11 cellular contexts compared by ENCODE assay signal in genomic region chr6:35494161-35494563, GRCh38. TPM values are rescaled to one million over a fixed set of nuclear protein-coding genes. Genes with fewer than 3 reads are reported as not detected.
A peak's percentile ranks its signal among the peaks of the same experiment; 100 is the strongest.
DNase-seq lines count a peak whose midpoint lies in the region; ATAC-seq and TF ChIP-seq lines count a peak whose summit lies in the region.
"Had no signal": no experiment of that assay in that cellular context is flagged by ENCODE, and none has a peak within 500 bp of the region (broad histone marks: within the 10 kb centered on the region; RNA-seq: fewer than 3 reads in every experiment).

No MANE protein-coding gene starts in this region.

- H3K36me3 ChIP-seq in cardiac muscle cell, result no peaks in the 10 kb centered on the region
- no peaks in the 10 kb centered on the region for H3K36me3 ChIP-seq in heart left ventricle
- H3K36me3 ChIP-seq in adipocyte (ENCODE audit: control insufficient read depth, insufficient read depth, low read length, severe bottlenecking), result no peaks in the 10 kb centered on the region
- no peaks in the 10 kb centered on the region for H3K36me3 ChIP-seq in lower lobe of right lung
- no peaks in the 10 kb centered on the region for H3K36me3 ChIP-seq in transverse colon

- no peaks in the 10 kb centered on the region for H3K27me3 ChIP-seq in cardiac muscle cell
- peaks cover 0 to 40% (median 0%) of the 10 kb centered on the region in 9 donors for H3K27me3 ChIP-seq in heart left ventricle
- H3K27me3 ChIP-seq in adipocyte (replicated peaks; ENCODE audit: control insufficient read depth, insufficient read depth, low read length), result no peaks in the 10 kb centered on the region
- H3K27me3 ChIP-seq in lower lobe of right lung (ENCODE audit: low read depth), result peaks cover 14% of the 10 kb centered on the region
- peaks cover 11% of the 10 kb centered on the region for H3K27me3 ChIP-seq in transverse colon

- peak overlapping the region; percentile 35 for H3K9ac ChIP-seq in adipocyte (ENCODE audit: low read length)

- in situ Hi-C loops in transverse colon (cut with MboI; ENCODE audit: low pct_ligation_motif_present in 1 of 4, low pct_unique_long_range_greater_than_20kb in 1 of 4, low sequenced_read_pairs in 3 of 4), result no loop called here

- DNase-seq in cardiac muscle cell (ENCODE audit: low read depth in 1 of 2, low spot score in 1 of 2) (peak in 1 of 2 donors; percentile 52), heart left ventricle (no peak), adipocyte (ENCODE audit: low read depth) (peak; percentile 39), lower lobe of right lung (no peak), transverse colon (no peak)
- DNase-seq: activated T-cell treated with anti-CD3 and anti-CD28 coated beads, Interleukin-2, amount 50 U/mL, for 1 hour; effector memory CD4-positive, alpha-beta T cell had no signal

- WGBS in heart left ventricle, 4 donors, result 3 to 7% (median 5%) methylated on average over 4 of the region's 4 CpGs
- WGBS in transverse colon (ENCODE audit: low coverage in 1 of 2), 2 donors, result 10% methylated on average over 4 of the region's 4 CpGs; no CpG with 5 or more reads in 1 of the 2 donors

- H3K4me1 ChIP-seq in cardiac muscle cell (ENCODE audit: low read depth), result peaks cover 61% of the 10 kb centered on the region
- peaks cover 0 to 84% (median 57%) of the 10 kb centered on the region in 12 donors for H3K4me1 ChIP-seq in heart left ventricle
- H3K4me1 ChIP-seq in adipocyte (ENCODE audit: control insufficient read depth, insufficient read depth, low read length), result peaks cover 34% of the 10 kb centered on the region
- peaks cover 73% of the 10 kb centered on the region for H3K4me1 ChIP-seq in lower lobe of right lung
- peaks cover 26 to 75% (median 66%) of the 10 kb centered on the region in 4 donors for H3K4me1 ChIP-seq in transverse colon

- TF ChIP-seq EP300 in transverse colon (IDR thresholded peaks at IDR 0.05; ENCODE audit: low read depth), result no peak

- TF ChIP-seq CTCF in cardiac muscle cell (IDR thresholded peaks at IDR 0.05; ENCODE audit: low read depth, low read length) (no peak), heart left ventricle (IDR thresholded peaks at IDR 0.05) (no peak), lower lobe of right lung (IDR thresholded peaks at IDR 0.05) (no peak), transverse colon (IDR thresholded peaks at IDR 0.05) (no peak)

- TF ChIP-seq POLR2A in heart left ventricle (IDR thresholded peaks at IDR 0.05) (no peak), transverse colon (IDR thresholded peaks at IDR 0.05) (no peak)

- ATAC-seq in heart left ventricle (no peak), lower lobe of right lung (no peak), HG03521 (IDR thresholded peaks at IDR 0.05; ENCODE audit: unreplicated experiment) (no peak), GM19397 (IDR thresholded peaks at IDR 0.05; ENCODE audit: unreplicated experiment) (no peak), GM19328 (IDR thresholded peaks at IDR 0.05; ENCODE audit: unreplicated experiment) (no peak)

- H3K27ac ChIP-seq in cardiac muscle cell (peak overlapping the region; percentile 98), heart left ventricle (peak overlapping the region in 5 of 12 donors; percentile 30 to 100 (median 39)), lower lobe of right lung (peak overlapping the region; percentile 24), transverse colon (peak overlapping the region; percentile 94 to 99 (median 98))
- H3K27ac ChIP-seq: SK-N-MC had no signal

- no peak overlapping the region for H3K4me3 ChIP-seq in cardiac muscle cell
- peak overlapping the region in 5 of 12 donors; percentile 1 to 30 (median 19) for H3K4me3 ChIP-seq in heart left ventricle
- H3K4me3 ChIP-seq in adipocyte (ENCODE audit: low read length), result peak overlapping the region; percentile 56
- no peak overlapping the region for H3K4me3 ChIP-seq in lower lobe of right lung
- peak overlapping the region in 3 of 4 donors; percentile 6 to 95 (median 12) for H3K4me3 ChIP-seq in transverse colon
- H3K4me3 ChIP-seq: SK-N-MC had no signal

- no peaks in the 10 kb centered on the region for H3K9me3 ChIP-seq in cardiac muscle cell (ENCODE audit: low read depth)
- no peaks in the 10 kb centered on the region for H3K9me3 ChIP-seq in heart left ventricle
- no peaks in the 10 kb centered on the region for H3K9me3 ChIP-seq in adipocyte (ENCODE audit: control insufficient read depth, low read length)
- no peaks in the 10 kb centered on the region for H3K9me3 ChIP-seq in lower lobe of right lung
- H3K9me3 ChIP-seq in transverse colon, result no peaks in the 10 kb centered on the region

- intact Hi-C loops in heart left ventricle (cut with DNase I), result no loop called here
- intact Hi-C loops in lower lobe of right lung (cut with DNase I), result no loop called here
- intact Hi-C loops in transverse colon (cut with DNase I; ENCODE audit: low total_unique reads), result no loop called here

RNA-seq across cellular contexts. Expression of gene TEAD3, which starts 2.7 kb away (rescaled TPM):
- total RNA-seq in cardiac muscle cell (65.2 and 98.6 TPM in 2 replicates), heart left ventricle (10 to 100 TPM; 25.8 to 54.3 (median 37.1) TPM), lower lobe of right lung (17.0 TPM), transverse colon (10 to 100 TPM; 23.0 to 67.7 (median 25.3) TPM)
- polyA plus RNA-seq in cardiac muscle cell (64.0 and 78.3 TPM in 2 replicates), heart left ventricle (10 to 100 TPM; 26.6 to 34.1 TPM)

RNA-seq across cellular contexts. Expression of gene TULP1, which starts 18.5 kb away (rescaled TPM):
- total RNA-seq in cardiac muscle cell (4.8 and 5.2 TPM in 2 replicates), heart left ventricle (not detected), lower lobe of right lung (not detected), transverse colon (not detected)
- polyA plus RNA-seq in cardiac muscle cell (0.92 and 5.9 TPM in 2 replicates), heart left ventricle (under 1 TPM in 1 of 2 donors, not detected in 1; 0.15 TPM)

RNA-seq across cellular contexts. Expression of gene RPL10A, which starts 26.0 kb away (rescaled TPM):
- total RNA-seq in cardiac muscle cell (1,095 and 1,320 TPM in 2 replicates), heart left ventricle (100 to 1,000 TPM; 472 to 700 (median 532) TPM), lower lobe of right lung (1,025 TPM), transverse colon (100 to 1,000 TPM; 323 to 991 (median 649) TPM)
- polyA plus RNA-seq in cardiac muscle cell (390 and 521 TPM in 2 replicates), heart left ventricle (1,000 to 10,000 TPM in 1 of 2 donors, 100 to 1,000 TPM in 1; 356 to 1,412 TPM)

RNA-seq across cellular contexts. Expression of gene FANCE, which starts 42.0 kb away (rescaled TPM):
- total RNA-seq in cardiac muscle cell (23.8 and 28.1 TPM in 2 replicates), heart left ventricle (1 to 10 TPM; 2.1 to 4.6 (median 3.8) TPM), lower lobe of right lung (9.0 TPM), transverse colon (10 to 100 TPM in 1 of 4 donors, 1 to 10 TPM in 2, under 1 TPM in 1; 0.75 to 30.8 (median 3.8) TPM)
- polyA plus RNA-seq in cardiac muscle cell (19.4 and 21.3 TPM in 2 replicates), heart left ventricle (1 to 10 TPM; 1.3 to 3.6 TPM)

Comparison
In these comparisons a context has a peak if more than half of its experiments do, and no peak if none do; other contexts are left out.
1. H3K4me3 ChIP-seq: peak in adipocyte (single experiment) and transverse colon (3 of 4); none in cardiac muscle cell (single experiment) and lower lobe of right lung (single experiment).